1 cellular context compared by ENCODE assay signal in genomic region chr1:1157914-1158710, GRCh38.
TF ChIP-seq lines count a peak whose summit lies in the region.

No MANE protein-coding gene starts in this region.

TF ChIP-seq in HEK293, 187 proteins besides CTCF, POLR2A, EP300 and RAD21 (continued from another document):
- TF ChIP-seq, protein P1, sequence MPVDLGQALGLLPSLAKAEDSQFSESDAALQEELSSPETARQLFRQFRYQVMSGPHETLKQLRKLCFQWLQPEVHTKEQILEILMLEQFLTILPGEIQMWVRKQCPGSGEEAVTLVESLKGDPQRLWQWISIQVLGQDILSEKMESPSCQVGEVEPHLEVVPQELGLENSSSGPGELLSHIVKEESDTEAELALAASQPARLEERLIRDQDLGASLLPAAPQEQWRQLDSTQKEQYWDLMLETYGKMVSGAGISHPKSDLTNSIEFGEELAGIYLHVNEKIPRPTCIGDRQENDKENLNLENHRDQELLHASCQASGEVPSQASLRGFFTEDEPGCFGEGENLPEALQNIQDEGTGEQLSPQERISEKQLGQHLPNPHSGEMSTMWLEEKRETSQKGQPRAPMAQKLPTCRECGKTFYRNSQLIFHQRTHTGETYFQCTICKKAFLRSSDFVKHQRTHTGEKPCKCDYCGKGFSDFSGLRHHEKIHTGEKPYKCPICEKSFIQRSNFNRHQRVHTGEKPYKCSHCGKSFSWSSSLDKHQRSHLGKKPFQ (tag by site-specific recombination; IDR thresholded peaks at IDR 0.05) = no peak
- no peak for TF ChIP-seq ZNF670 (tag by site-specific recombination; IDR thresholded peaks at IDR 0.05; ENCODE audit: low read depth)
- TF ChIP-seq, protein P2, sequence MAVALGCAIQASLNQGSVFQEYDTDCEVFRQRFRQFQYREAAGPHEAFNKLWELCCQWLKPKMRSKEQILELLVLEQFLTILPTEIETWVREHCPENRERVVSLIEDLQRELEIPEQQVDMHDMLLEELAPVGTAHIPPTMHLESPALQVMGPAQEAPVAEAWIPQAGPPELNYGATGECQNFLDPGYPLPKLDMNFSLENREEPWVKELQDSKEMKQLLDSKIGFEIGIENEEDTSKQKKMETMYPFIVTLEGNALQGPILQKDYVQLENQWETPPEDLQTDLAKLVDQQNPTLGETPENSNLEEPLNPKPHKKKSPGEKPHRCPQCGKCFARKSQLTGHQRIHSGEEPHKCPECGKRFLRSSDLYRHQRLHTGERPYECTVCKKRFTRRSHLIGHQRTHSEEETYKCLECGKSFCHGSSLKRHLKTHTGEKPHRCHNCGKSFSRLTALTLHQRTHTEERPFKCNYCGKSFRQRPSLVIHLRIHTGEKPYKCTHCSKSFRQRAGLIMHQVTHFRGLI (tag by site-specific recombination; IDR thresholded peaks at IDR 0.05) = no peak
- TF ChIP-seq ZNF112 (tag by site-specific recombination; IDR thresholded peaks at IDR 0.05) = no peak
- TF ChIP-seq ZNF423 (tag by site-specific recombination; IDR thresholded peaks at IDR 0.05) = no peak
- TF ChIP-seq ZNF510 (tag by site-specific recombination; IDR thresholded peaks at IDR 0.05; ENCODE audit: insufficient replicate concordance) = no peak
